Comparison of ENCODE assay signal across 1 cellular context in the genomic region with DNA sequence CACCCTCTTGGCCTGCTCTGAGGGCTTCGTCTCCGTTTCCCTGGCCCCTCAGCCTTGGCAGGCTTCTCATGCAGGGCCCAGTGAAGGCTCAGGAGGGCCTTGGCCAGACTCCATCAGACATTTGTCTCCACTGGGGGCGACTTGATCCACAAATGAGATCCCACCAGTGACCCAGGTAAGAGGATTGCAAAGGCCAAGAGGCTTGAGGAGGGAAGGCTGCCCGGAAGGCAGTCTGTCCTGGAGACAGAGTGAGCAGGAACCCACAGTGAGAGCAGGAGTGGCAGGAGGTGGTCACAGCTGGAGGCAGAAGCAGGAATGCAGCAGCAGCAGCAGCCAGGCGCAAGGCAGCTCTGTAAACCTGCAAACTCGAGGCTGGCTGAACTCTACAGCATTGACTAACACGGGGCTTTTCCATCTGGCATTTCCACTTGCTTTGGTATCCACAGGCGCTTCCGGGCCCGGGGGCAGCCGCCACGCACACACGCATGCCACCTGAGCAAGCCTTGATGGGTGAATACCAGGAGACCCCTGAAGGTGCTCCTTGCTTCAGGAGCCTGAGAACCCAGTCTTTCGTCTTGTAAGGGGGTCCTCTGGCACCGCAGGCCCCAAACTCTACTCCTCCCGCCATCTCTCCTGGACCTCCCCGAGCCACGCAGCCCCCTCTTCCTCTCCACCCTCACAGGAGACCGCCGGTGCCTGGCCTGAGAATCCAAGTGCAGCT.
TF ChIP-seq lines count a peak whose summit lies in the region.

No MANE protein-coding gene starts in this region.

TF ChIP-seq in HEK293, 187 proteins besides CTCF, POLR2A, EP300 and RAD21 (continued from another document):
- TF ChIP-seq, protein P1, sequence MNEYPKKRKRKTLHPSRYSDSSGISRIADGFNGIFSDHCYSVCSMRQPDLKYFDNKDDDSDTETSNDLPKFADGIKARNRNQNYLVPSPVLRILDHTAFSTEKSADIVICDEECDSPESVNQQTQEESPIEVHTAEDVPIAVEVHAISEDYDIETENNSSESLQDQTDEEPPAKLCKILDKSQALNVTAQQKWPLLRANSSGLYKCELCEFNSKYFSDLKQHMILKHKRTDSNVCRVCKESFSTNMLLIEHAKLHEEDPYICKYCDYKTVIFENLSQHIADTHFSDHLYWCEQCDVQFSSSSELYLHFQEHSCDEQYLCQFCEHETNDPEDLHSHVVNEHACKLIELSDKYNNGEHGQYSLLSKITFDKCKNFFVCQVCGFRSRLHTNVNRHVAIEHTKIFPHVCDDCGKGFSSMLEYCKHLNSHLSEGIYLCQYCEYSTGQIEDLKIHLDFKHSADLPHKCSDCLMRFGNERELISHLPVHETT (tag by site-specific recombination; IDR thresholded peaks at IDR 0.05) = no peak
- no peak for TF ChIP-seq ZNF174 (tag by site-specific recombination; IDR thresholded peaks at IDR 0.05)
- no peak for TF ChIP-seq SP2 (tag by site-specific recombination; IDR thresholded peaks at IDR 0.05)
- no peak for TF ChIP-seq ZNF354C (tag by site-specific recombination; IDR thresholded peaks at IDR 0.05; ENCODE audit: borderline replicate concordance, low read depth)
- TF ChIP-seq ZNF776 (tag by site-specific recombination; IDR thresholded peaks at IDR 0.05; ENCODE audit: borderline replicate concordance) = no peak
- no peak for TF ChIP-seq ZNF596 (tag by site-specific recombination; IDR thresholded peaks at IDR 0.05)
- TF ChIP-seq, protein P2, sequence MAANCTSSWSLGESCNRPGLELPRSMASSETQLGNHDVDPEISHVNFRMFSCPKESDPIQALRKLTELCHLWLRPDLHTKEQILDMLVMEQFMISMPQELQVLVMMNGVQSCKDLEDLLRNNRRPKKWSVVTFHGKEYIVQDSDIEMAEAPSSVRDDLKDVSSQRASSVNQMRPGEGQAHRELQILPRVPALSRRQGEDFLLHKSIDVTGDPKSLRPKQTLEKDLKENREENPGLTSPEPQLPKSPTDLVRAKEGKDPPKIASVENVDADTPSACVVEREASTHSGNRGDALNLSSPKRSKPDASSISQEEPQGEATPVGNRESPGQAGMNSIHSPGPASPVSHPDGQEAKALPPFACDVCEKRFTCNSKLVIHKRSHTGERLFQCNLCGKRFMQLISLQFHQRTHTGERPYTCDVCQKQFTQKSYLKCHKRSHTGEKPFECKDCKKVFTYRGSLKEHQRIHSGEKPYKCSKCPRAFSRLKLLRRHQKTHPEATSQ (tag by site-specific recombination; IDR thresholded peaks at IDR 0.05) = no peak
- TF ChIP-seq ZNF148 (tag by site-specific recombination; IDR thresholded peaks at IDR 0.05; ENCODE audit: borderline replicate concordance) = no peak
TF ChIP-seq in HEK293: peak in this region for 4.
